ENCODE assay signal across 8 cellular contexts in the genomic region with DNA sequence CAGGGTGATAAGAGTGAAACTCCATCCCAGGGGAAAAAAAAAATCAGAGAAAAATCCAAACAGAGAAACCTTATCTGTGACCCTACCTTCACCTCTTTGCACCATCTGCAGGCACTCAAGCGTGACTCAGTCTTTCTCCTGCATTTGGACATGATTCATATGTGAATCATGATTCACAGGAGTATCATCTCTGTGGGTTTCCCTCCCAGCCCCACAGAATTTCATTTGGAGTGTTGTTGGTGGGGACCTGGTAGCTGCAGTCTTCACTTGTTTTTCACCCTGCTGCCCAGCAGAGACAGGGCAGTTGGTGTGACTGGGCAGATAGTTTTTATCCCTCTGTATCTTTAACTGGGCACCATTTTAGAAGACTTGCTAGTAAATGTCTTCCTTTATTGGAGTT.
A peak's percentile ranks its signal among the peaks of the same experiment; 100 is the strongest.
DNase-seq lines count a peak whose midpoint lies in the region; ATAC-seq and TF ChIP-seq lines count a peak whose summit lies in the region.

No MANE protein-coding gene starts in this region.

- no peak overlapping the region for H2AFZ ChIP-seq in HCT116 (ENCODE audit: low read depth, low read length, poor library complexity, severe bottlenecking)

- POLR2A ChIA-PET in HCT116 (lab: Charles Lee), result no interaction called here

- no peaks in the 10 kb centered on the region for H3K79me2 ChIP-seq in HCT116 (ENCODE audit: insufficient read depth, low read length)

- intact Hi-C loops in HCT116 (cut with micrococcal nuclease), result loop anchor here (2.0 to 10.0 kb wide), 2 partner anchors 115 to 167 kb away; partner anchors contain the start of genes PISD and YWHAH
- intact Hi-C loops in ascending aorta (cut with DNase I), result no loop called here

- BruUV-seq in HCT116 (replicated peaks; lab: Mats Ljungman, UMichigan), result no TSS peak

- in situ Hi-C loops in ACHN (cut with HindIII; ENCODE audit: low pct_ligation_motif_present, low pct_unique_long_range_greater_than_20kb, low sequenced_read_pairs), result no loop called here

- H3K27me3 ChIP-seq in HCT116 (ENCODE audit: insufficient read depth, low read length) (no peaks in the 10 kb centered on the region), ascending aorta (no peaks in the 10 kb centered on the region)

- H3K4me1 ChIP-seq in HCT116 (ENCODE audit: control insufficient read depth in 1 of 2, insufficient read depth in 2 of 2, low read length in 2 of 2), result peaks cover 27 to 28% of the 10 kb centered on the region in 2 experiments
- no peaks in the 10 kb centered on the region for H3K4me1 ChIP-seq in ascending aorta

- TF ChIP-seq CTCF in HCT116 (IDR thresholded peaks at IDR 0.05 in 2 of 3, conservative IDR thresholded peaks at IDR 0.05 in 1 of 3; ENCODE audit: borderline replicate concordance in 1 of 3, insufficient read depth in 1 of 3, low read depth in 2 of 3, low read length in 2 of 3), result no peak
- no peak for TF ChIP-seq CTCF in fibroblast of the aortic adventitia (IDR thresholded peaks at IDR 0.05; ENCODE audit: insufficient read depth, low read length)
- TF ChIP-seq CTCF in ascending aorta (IDR thresholded peaks at IDR 0.05), result no peak

- H4K20me1 ChIP-seq in HCT116 (ENCODE audit: insufficient read depth), result no peaks in the 10 kb centered on the region

- H3K9ac ChIP-seq in HCT116 (ENCODE audit: low read length), result peak overlapping the region; percentile 62

- H3K4me3 ChIP-seq in HCT116 (replicated peaks in 1 of 2; ENCODE audit: low read depth in 1 of 2, low read length in 2 of 2) (peak overlapping the region in 1 of 2 experiments; percentile 38; a peak in 2 of 4 replicates), fibroblast of the aortic adventitia (ENCODE audit: low read depth, low read length) (no peak overlapping the region), ascending aorta (no peak overlapping the region)

- H3K4me2 ChIP-seq in HCT116 (ENCODE audit: low read length), result peak overlapping the region; percentile 72

- H3K36me3 ChIP-seq in HCT116 (ENCODE audit: control insufficient read depth in 1 of 2, insufficient read depth in 2 of 2, low read length in 2 of 2) (peaks cover 3 to 7% of the 10 kb centered on the region in 2 experiments; a peak in 2 of 4 replicates), ascending aorta (peaks cover 14 to 28% of the 10 kb centered on the region in 2 donors)

- peak; percentile 23 for TF ChIP-seq RAD21 in HCT116 (IDR thresholded peaks at IDR 0.05; ENCODE audit: low read depth)

- no peaks in the 10 kb centered on the region for H3K9me3 ChIP-seq in HCT116 (ENCODE audit: control insufficient read depth in 1 of 2, insufficient read depth in 1 of 2, low read depth in 1 of 2, low read length in 2 of 2)
- H3K9me3 ChIP-seq in ascending aorta, result no peaks in the 10 kb centered on the region

- no peak for TF ChIP-seq POLR2A in HCT116 (IDR thresholded peaks at IDR 0.05; ENCODE audit: borderline replicate concordance, extremely low read depth, insufficient read depth, insufficient read length)

- DNase-seq in ACHN, result peak; percentile 89
- DNase-seq in HCT116 (ENCODE audit: low read depth, low spot score), result peak; percentile 89
- DNase-seq in activated CD4-positive, alpha-beta T cell treated with anti-CD3 and anti-CD28 coated beads, Interleukin-2, amount 50 U/mL, for 24 hours (ENCODE audit: low read depth in 1 of 2, low spot score in 1 of 2), result peak; percentile 5 to 57
- peak; percentile 90 for DNase-seq in fibroblast of the aortic adventitia (ENCODE audit: low read depth)
- peak; percentile 13 to 53 (median 48) for DNase-seq in stimulated activated CD4-positive, alpha-beta T cell treated with anti-CD3 and anti-CD28 coated beads, TNF-alpha, amount 100 ng/mL, for 24 hours (ENCODE audit: low read depth in 3 of 3)
- DNase-seq in ascending aorta (ENCODE audit: low spot score in 2 of 2), result no peak
- no peak for DNase-seq in NOMO-1 treated with DMSO at 0.1 percent for 48 hours (lab: John Stamatoyannopoulos, UW; ENCODE audit: unreplicated experiment)

- peak; percentile 94 for ATAC-seq in HCT116
- ATAC-seq in GM21515 (IDR thresholded peaks at IDR 0.05; ENCODE audit: unreplicated experiment), result no peak

- H3K9me2 ChIP-seq in HCT116 (ENCODE audit: insufficient read depth), result no peaks in the 10 kb centered on the region

- CTCF ChIA-PET in HCT116 (lab: Charles Lee), result interaction anchor here (1.0 kb wide), 1 partner anchor 164 kb away, joined by 3 read pairs; no protein-coding TSS in a partner anchor

- H3K27ac ChIP-seq in HCT116 (ENCODE audit: low read depth, low read length) (peak overlapping the region; percentile 68), ascending aorta (no peak overlapping the region)

- RAD21 ChIA-PET in HCT116 (lab: Charles Lee; ENCODE audit: low non-redundant PET in 1 of 2, low total read pairs in 2 of 2, uncharacterized antibody in 2 of 2, unreplicated experiment in 2 of 2), result no interaction called here

TF ChIP-seq in HCT116, 20 proteins besides CTCF, POLR2A, EP300 and RAD21:
- TF ChIP-seq CBX3 (IDR thresholded peaks at IDR 0.05; ENCODE audit: low read depth), result peak; percentile 97
- TF ChIP-seq ZFX (IDR thresholded peaks at IDR 0.05), result no peak
- peak; percentile 99 for TF ChIP-seq FOSL1 (IDR thresholded peaks at IDR 0.05; ENCODE audit: low read depth)
- no peak for TF ChIP-seq YY1 (IDR thresholded peaks at IDR 0.05; ENCODE audit: extremely low read depth, insufficient replicate concordance, low read depth, low read length)
- TF ChIP-seq TCF7L2 (IDR thresholded peaks at IDR 0.05; ENCODE audit: borderline replicate concordance, extremely low read depth, insufficient read depth, insufficient read length), result no peak
- TF ChIP-seq ELF1 (IDR thresholded peaks at IDR 0.05; ENCODE audit: borderline replicate concordance, low read depth), result no peak
- no peak for TF ChIP-seq EZH2phosphoT487 (IDR thresholded peaks at IDR 0.05; ENCODE audit: borderline replicate concordance)
- TF ChIP-seq ZNF274 (IDR thresholded peaks at IDR 0.05; ENCODE audit: low read depth, low read length), result no peak
- TF ChIP-seq, protein P1, sequence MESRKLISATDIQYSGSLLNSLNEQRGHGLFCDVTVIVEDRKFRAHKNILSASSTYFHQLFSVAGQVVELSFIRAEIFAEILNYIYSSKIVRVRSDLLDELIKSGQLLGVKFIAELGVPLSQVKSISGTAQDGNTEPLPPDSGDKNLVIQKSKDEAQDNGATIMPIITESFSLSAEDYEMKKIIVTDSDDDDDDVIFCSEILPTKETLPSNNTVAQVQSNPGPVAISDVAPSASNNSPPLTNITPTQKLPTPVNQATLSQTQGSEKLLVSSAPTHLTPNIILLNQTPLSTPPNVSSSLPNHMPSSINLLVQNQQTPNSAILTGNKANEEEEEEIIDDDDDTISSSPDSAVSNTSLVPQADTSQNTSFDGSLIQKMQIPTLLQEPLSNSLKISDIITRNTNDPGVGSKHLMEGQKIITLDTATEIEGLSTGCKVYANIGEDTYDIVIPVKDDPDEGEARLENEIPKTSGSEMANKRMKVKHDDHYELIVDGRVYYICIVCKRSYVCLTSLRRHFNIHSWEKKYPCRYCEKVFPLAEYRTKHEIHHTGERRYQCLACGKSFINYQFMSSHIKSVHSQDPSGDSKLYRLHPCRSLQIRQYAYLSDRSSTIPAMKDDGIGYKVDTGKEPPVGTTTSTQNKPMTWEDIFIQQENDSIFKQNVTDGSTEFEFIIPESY (IDR thresholded peaks at IDR 0.05; ENCODE audit: extremely low read depth, insufficient replicate concordance, low read length), result no peak
- peak; percentile 48; the same call in 1 of the 2 replicates for TF ChIP-seq ATF3 (IDR thresholded peaks at IDR 0.05)
- peak; percentile 92 for TF ChIP-seq SP1 (IDR thresholded peaks at IDR 0.05; ENCODE audit: low read depth)
- TF ChIP-seq SIN3A (IDR thresholded peaks at IDR 0.05; ENCODE audit: low read depth), result no peak
- 0 out of 2 replicates have a peak, but pooled peaks have one; percentile 15 for TF ChIP-seq EGR1 (IDR thresholded peaks at IDR 0.05; ENCODE audit: low read depth)
- TF ChIP-seq SRF (IDR thresholded peaks at IDR 0.05; ENCODE audit: low read depth), result peak; percentile 77
- TF ChIP-seq, protein P2, sequence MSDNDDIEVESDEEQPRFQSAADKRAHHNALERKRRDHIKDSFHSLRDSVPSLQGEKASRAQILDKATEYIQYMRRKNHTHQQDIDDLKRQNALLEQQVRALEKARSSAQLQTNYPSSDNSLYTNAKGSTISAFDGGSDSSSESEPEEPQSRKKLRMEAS (IDR thresholded peaks at IDR 0.05), result peak; percentile 56; the same call in 1 of the 2 replicates
- TF ChIP-seq, protein P3, sequence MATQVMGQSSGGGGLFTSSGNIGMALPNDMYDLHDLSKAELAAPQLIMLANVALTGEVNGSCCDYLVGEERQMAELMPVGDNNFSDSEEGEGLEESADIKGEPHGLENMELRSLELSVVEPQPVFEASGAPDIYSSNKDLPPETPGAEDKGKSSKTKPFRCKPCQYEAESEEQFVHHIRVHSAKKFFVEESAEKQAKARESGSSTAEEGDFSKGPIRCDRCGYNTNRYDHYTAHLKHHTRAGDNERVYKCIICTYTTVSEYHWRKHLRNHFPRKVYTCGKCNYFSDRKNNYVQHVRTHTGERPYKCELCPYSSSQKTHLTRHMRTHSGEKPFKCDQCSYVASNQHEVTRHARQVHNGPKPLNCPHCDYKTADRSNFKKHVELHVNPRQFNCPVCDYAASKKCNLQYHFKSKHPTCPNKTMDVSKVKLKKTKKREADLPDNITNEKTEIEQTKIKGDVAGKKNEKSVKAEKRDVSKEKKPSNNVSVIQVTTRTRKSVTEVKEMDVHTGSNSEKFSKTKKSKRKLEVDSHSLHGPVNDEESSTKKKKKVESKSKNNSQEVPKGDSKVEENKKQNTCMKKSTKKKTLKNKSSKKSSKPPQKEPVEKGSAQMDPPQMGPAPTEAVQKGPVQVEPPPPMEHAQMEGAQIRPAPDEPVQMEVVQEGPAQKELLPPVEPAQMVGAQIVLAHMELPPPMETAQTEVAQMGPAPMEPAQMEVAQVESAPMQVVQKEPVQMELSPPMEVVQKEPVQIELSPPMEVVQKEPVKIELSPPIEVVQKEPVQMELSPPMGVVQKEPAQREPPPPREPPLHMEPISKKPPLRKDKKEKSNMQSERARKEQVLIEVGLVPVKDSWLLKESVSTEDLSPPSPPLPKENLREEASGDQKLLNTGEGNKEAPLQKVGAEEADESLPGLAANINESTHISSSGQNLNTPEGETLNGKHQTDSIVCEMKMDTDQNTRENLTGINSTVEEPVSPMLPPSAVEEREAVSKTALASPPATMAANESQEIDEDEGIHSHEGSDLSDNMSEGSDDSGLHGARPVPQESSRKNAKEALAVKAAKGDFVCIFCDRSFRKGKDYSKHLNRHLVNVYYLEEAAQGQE (IDR thresholded peaks at IDR 0.05; ENCODE audit: low read depth), result no peak
- TF ChIP-seq CEBPB (IDR thresholded peaks at IDR 0.05; ENCODE audit: low read depth), result peak; percentile 75
- peak; percentile 64 for TF ChIP-seq POLR2AphosphoS5 (IDR thresholded peaks at IDR 0.05; ENCODE audit: low read depth, low read length)
- TF ChIP-seq EZH2 (IDR thresholded peaks at IDR 0.05), result no peak
- TF ChIP-seq JUND (IDR thresholded peaks at IDR 0.05), result peak; percentile 96

Comparison
In these comparisons a context has a peak if more than half of its experiments do, and no peak if none do; other contexts are left out.
1. DNase-seq: peak in ACHN (single experiment), HCT116 (single experiment), activated CD4-positive, alpha-beta T cell treated with anti-CD3 and anti-CD28 coated beads, Interleukin-2, amount 50 U/mL, for 24 hours (2 of 2), fibroblast of the aortic adventitia (single experiment) and stimulated activated CD4-positive, alpha-beta T cell treated with anti-CD3 and anti-CD28 coated beads, TNF-alpha, amount 100 ng/mL, for 24 hours (3 of 3); none in ascending aorta (0 of 2) and NOMO-1 treated with DMSO at 0.1 percent for 48 hours (single experiment).